14 cellular contexts compared by ENCODE assay signal in genomic region chr2:235235977-235236767, GRCh38.
"Had no signal": no experiment of that assay in that cellular context is flagged by ENCODE, and none has a peak within 500 bp of the region (broad histone marks: within the 10 kb centered on the region; RNA-seq: fewer than 3 reads in every experiment).

No MANE protein-coding gene starts in this region.

- H3K9me3 ChIP-seq: gastrocnemius medialis, heart right ventricle, pancreas, sigmoid colon, stomach, thoracic aorta had no signal

- H3K36me3 ChIP-seq: gastrocnemius medialis, heart right ventricle, neural progenitor cell, pancreas, sigmoid colon, stomach, thoracic aorta had no signal

- H3K27me3 ChIP-seq: gastrocnemius medialis, heart right ventricle, neural progenitor cell, pancreas, sigmoid colon had no signal

- DNase-seq: activated CD4-positive, alpha-beta T cell treated with anti-CD3 and anti-CD28 coated beads, Interleukin-2, amount 10 ng/mL, durations not matched to agents 7 days and 5 days; activated CD8-positive, alpha-beta memory T cell treated with anti-CD3 and anti-CD28 coated beads for 24 hours; activated naive CD4-positive, alpha-beta T cell treated with anti-CD3 and anti-CD28 coated beads, Interleukin-2, amount 50 U/mL, for 16 hours; cortex of kidney; effector CD8-positive, alpha-beta T cell; gastrocnemius medialis; heart right ventricle; pancreas; sigmoid colon; stimulated activated CD4-positive, alpha-beta T cell treated with anti-CD3 and anti-CD28 coated beads, Interleukin-1b, Interleukin-23, amount 100 ng/mL, for 48 hours; stomach had no signal

- H3K27ac ChIP-seq: gastrocnemius medialis, neural progenitor cell, pancreas, sigmoid colon, stomach, thoracic aorta had no signal

- H3K4me1 ChIP-seq: gastrocnemius medialis, neural progenitor cell, pancreas had no signal

- H3K4me3 ChIP-seq: gastrocnemius medialis, heart right ventricle, lung, neural progenitor cell, pancreas, sigmoid colon, stomach, thoracic aorta had no signal
